Comparison of ENCODE assay signal across 24 cellular contexts in the genomic region with DNA sequence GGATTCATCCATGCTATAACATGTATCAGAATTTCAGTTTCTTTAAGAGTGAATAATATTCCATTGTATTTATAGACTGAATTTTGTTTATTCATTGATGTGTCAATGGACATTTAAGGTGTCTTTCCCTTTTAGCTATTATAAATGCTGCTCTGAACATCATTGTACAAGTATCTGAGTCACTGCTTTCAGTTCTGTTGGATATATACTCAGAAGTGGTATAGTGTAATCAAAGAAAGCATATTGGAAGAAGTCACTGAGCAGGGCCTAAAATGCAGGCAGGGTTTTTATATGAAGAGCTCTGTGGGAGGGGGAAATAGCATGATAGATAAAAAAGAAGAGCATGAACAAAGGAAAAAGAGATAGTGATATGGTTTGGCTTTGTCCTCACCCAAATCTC.
"Had no signal": no experiment of that assay in that cellular context is flagged by ENCODE, and none has a peak within 500 bp of the region (broad histone marks: within the 10 kb centered on the region; RNA-seq: fewer than 3 reads in every experiment).

No MANE protein-coding gene starts in this region.

- H3K27me3 Mint-ChIP-seq: activated B cell treated with CpG ODN at 0.5 μM for 24 hours; activated CD4-positive, alpha-beta memory T cell treated with anti-CD3 and anti-CD28 coated beads, Interleukin-2, amount 10 ng/mL, durations not matched to agents 7 days and 5 days; activated CD4-positive, alpha-beta T cell treated with anti-CD3 and anti-CD28 coated beads, Interleukin-2, amount 10 ng/mL, durations not matched to agents 7 days and 5 days; activated CD8-positive, alpha-beta memory T cell treated with anti-CD3 and anti-CD28 coated beads, Interleukin-2, amount 10 ng/mL, durations not matched to agents 7 days and 5 days; activated naive CD8-positive, alpha-beta T cell treated with anti-CD3 and anti-CD28 coated beads, Interleukin-2, amount 10 ng/mL, durations not matched to agents 7 days and 5 days; brain; T-helper 17 cell had no signal

- DNase-seq: activated B cell treated with CpG ODN at 0.5 μM for 24 hours; activated CD4-positive, alpha-beta memory T cell treated with anti-CD3 and anti-CD28 coated beads, Interleukin-2, amount 10 ng/mL, durations not matched to agents 7 days and 5 days; activated CD4-positive, alpha-beta T cell treated with anti-CD3 and anti-CD28 coated beads, Interleukin-2, amount 10 ng/mL, durations not matched to agents 7 days and 5 days; activated CD4-positive, alpha-beta T cell treated with anti-CD3 and anti-CD28 coated beads, Interleukin-2, amount 50 U/mL, for 4 hours; activated CD8-positive, alpha-beta memory T cell treated with anti-CD3 and anti-CD28 coated beads, Interleukin-2, amount 10 ng/mL, durations not matched to agents 7 days and 5 days; activated CD8-positive, alpha-beta memory T cell treated with anti-CD3 and anti-CD28 coated beads, Interleukin-2, amount 50 U/mL, for 4 hours; activated gamma-delta T cell; activated naive CD4-positive, alpha-beta T cell treated with anti-CD3 and anti-CD28 coated beads, Interleukin-2, amount 50 U/mL, for 16 hours; activated naive CD8-positive, alpha-beta T cell treated with anti-CD3 and anti-CD28 coated beads, Interleukin-2, amount 10 ng/mL, durations not matched to agents 7 days and 5 days; activated T-cell treated with anti-CD3 and anti-CD28 coated beads, Interleukin-2, amount 50 U/mL, for 48 hours; central memory CD4-positive, alpha-beta T cell; cerebellar nuclear complex; colonic mucosa; effector CD8-positive, alpha-beta T cell; foreskin fibroblast; head of caudate nucleus; T-helper 1 cell; T-helper 17 cell; T1000; WERI-Rb-1 had no signal

- ATAC-seq: activated CD8-positive, alpha-beta memory T cell treated with anti-CD3 and anti-CD28 coated beads, Interleukin-2, amount 10 ng/mL, durations not matched to agents 7 days and 5 days; esophagus mucosa; SK-N-SH treated with all-trans-retinoic acid at 6 μM for 48 hours; T-helper 17 cell had no signal

- H3K4me1 Mint-ChIP-seq: activated B cell treated with CpG ODN at 0.5 μM for 24 hours; activated CD4-positive, alpha-beta memory T cell treated with anti-CD3 and anti-CD28 coated beads, Interleukin-2, amount 10 ng/mL, durations not matched to agents 7 days and 5 days; activated CD4-positive, alpha-beta T cell treated with anti-CD3 and anti-CD28 coated beads, Interleukin-2, amount 10 ng/mL, durations not matched to agents 7 days and 5 days; activated naive CD8-positive, alpha-beta T cell treated with anti-CD3 and anti-CD28 coated beads, Interleukin-2, amount 10 ng/mL, durations not matched to agents 7 days and 5 days; brain had no signal

- H3K27ac Mint-ChIP-seq: activated B cell treated with CpG ODN at 0.5 μM for 24 hours; activated CD4-positive, alpha-beta memory T cell treated with anti-CD3 and anti-CD28 coated beads, Interleukin-2, amount 10 ng/mL, durations not matched to agents 7 days and 5 days; activated CD4-positive, alpha-beta T cell treated with anti-CD3 and anti-CD28 coated beads, Interleukin-2, amount 10 ng/mL, durations not matched to agents 7 days and 5 days; activated CD8-positive, alpha-beta memory T cell treated with anti-CD3 and anti-CD28 coated beads, Interleukin-2, amount 10 ng/mL, durations not matched to agents 7 days and 5 days; activated naive CD8-positive, alpha-beta T cell treated with anti-CD3 and anti-CD28 coated beads, Interleukin-2, amount 10 ng/mL, durations not matched to agents 7 days and 5 days; brain; T-helper 17 cell; T-helper 2 cell treated with Interferon-gamma antibody and Interleukin-4, amounts not matched to agents 5 μg/mL and 100 μg/mL, for 36 hours had no signal

- H3K4me3 Mint-ChIP-seq: activated B cell treated with CpG ODN at 0.5 μM for 24 hours; activated CD4-positive, alpha-beta memory T cell treated with anti-CD3 and anti-CD28 coated beads, Interleukin-2, amount 10 ng/mL, durations not matched to agents 7 days and 5 days; activated CD4-positive, alpha-beta T cell treated with anti-CD3 and anti-CD28 coated beads, Interleukin-2, amount 10 ng/mL, durations not matched to agents 7 days and 5 days; activated CD8-positive, alpha-beta memory T cell treated with anti-CD3 and anti-CD28 coated beads, Interleukin-2, amount 10 ng/mL, durations not matched to agents 7 days and 5 days; activated naive CD8-positive, alpha-beta T cell treated with anti-CD3 and anti-CD28 coated beads, Interleukin-2, amount 10 ng/mL, durations not matched to agents 7 days and 5 days; brain; T-helper 17 cell; T-helper 2 cell treated with Interferon-gamma antibody and Interleukin-4, amounts not matched to agents 5 μg/mL and 100 μg/mL, for 36 hours had no signal
